In the genomic region with DNA sequence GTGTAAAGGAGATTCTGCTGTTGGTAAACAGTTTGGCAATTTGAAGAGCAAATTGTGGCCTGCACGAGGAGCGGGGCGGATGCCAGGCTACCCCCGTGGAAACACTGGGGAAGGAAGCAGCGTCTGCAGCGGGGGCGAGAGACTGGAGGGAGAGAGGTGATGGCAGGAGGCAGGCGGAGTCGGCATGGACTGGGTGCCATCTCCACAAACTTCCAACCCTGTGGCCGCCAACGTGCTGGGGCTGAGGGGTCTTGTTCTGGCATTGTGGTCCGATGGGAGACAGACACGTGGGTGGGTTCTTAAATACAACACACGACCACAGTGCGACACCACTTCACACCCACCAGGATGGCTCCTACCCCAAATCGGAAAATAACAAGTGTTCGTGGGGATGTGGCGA, we compare ENCODE assay signal across 17 cellular contexts.
"Had no signal": no experiment of that assay in that cellular context is flagged by ENCODE, and none has a peak within 500 bp of the region (broad histone marks: within the 10 kb centered on the region; RNA-seq: fewer than 3 reads in every experiment).

No MANE protein-coding gene starts in this region.

- ATAC-seq: body of pancreas, foreskin keratinocyte, T-helper 17 cell had no signal

- H3K9me3 ChIP-seq: body of pancreas, sigmoid colon, thyroid gland had no signal

- DNase-seq: activated CD4-positive, alpha-beta memory T cell treated with anti-CD3 and anti-CD28 coated beads for 36 hours; activated CD4-positive, alpha-beta T cell treated with anti-CD3 and anti-CD28 coated beads for 48 hours; activated effector memory CD4-positive, alpha-beta T cell treated with anti-CD3 and anti-CD28 coated beads, Interleukin-2, amount 50 U/mL, for 16 hours; activated naive CD4-positive, alpha-beta T cell treated with anti-CD3 and anti-CD28 coated beads, Interleukin-2, amount 10 ng/mL, durations not matched to agents 7 days and 5 days; amygdala; body of pancreas; dermis blood vessel endothelial cell; effector memory CD4-positive, alpha-beta T cell; foreskin keratinocyte; nucleus accumbens; sigmoid colon; stimulated activated CD4-positive, alpha-beta T cell treated with anti-CD3 and anti-CD28 coated beads, Interleukin-4, amount 100 ng/mL, for 24 hours; stimulated activated naive CD4-positive, alpha-beta T cell treated with Interleukin-2 at 50 U/mL for 16 hours; substantia nigra; SW 1271; T-helper 17 cell; thyroid gland had no signal

- H3K4me1 ChIP-seq: body of pancreas, foreskin keratinocyte, sigmoid colon, thyroid gland had no signal

- H3K27ac ChIP-seq: body of pancreas, foreskin keratinocyte, sigmoid colon, thyroid gland had no signal

- H3K27me3 ChIP-seq: body of pancreas, sigmoid colon, thyroid gland had no signal

- H3K36me3 ChIP-seq: sigmoid colon, thyroid gland had no signal

- H3K4me3 ChIP-seq: body of pancreas, sigmoid colon, thyroid gland had no signal
